Comparison of ENCODE assay signal across 1 cellular context in genomic region chrX:69189972-69190371, GRCh38.
TF ChIP-seq lines count a peak whose summit lies in the region.

No MANE protein-coding gene starts in this region.

TF ChIP-seq in H1, 55 proteins besides CTCF, POLR2A, EP300 and RAD21:
- TF ChIP-seq SRF (IDR thresholded peaks at IDR 0.05; ENCODE audit: low read depth, low read length) (no peak), SP4 (IDR thresholded peaks at IDR 0.05; ENCODE audit: low read length) (no peak), KDM4A (IDR thresholded peaks at IDR 0.05; ENCODE audit: low read depth, low read length, severe bottlenecking) (no peak), RXRA (IDR thresholded peaks at IDR 0.05; ENCODE audit: insufficient read depth, low read depth, low read length) (no peak), SAP30 (IDR thresholded peaks at IDR 0.05; ENCODE audit: insufficient read depth, insufficient replicate concordance, low read length) (no peak), JUND (IDR thresholded peaks at IDR 0.05; ENCODE audit: low read length) (no peak), RBBP5 (IDR thresholded peaks at IDR 0.05; ENCODE audit: borderline replicate concordance, low read depth, low read length) (no peak), RNF2 (IDR thresholded peaks at IDR 0.05; ENCODE audit: borderline replicate concordance, low read depth, low read length, missing control alignments, poor library complexity, severe bottlenecking) (no peak), SUZ12 (IDR thresholded peaks at IDR 0.05; ENCODE audit: low read length) (no peak), CBX8 (IDR thresholded peaks at IDR 0.05; ENCODE audit: borderline replicate concordance, low read depth, low read length) (no peak), PHF8 (conservative IDR thresholded peaks at IDR 0.05; ENCODE audit: low read depth, low read length) (no peak), SIRT6 (IDR thresholded peaks at IDR 0.05; ENCODE audit: low read length) (no peak)
